In the genomic region with DNA sequence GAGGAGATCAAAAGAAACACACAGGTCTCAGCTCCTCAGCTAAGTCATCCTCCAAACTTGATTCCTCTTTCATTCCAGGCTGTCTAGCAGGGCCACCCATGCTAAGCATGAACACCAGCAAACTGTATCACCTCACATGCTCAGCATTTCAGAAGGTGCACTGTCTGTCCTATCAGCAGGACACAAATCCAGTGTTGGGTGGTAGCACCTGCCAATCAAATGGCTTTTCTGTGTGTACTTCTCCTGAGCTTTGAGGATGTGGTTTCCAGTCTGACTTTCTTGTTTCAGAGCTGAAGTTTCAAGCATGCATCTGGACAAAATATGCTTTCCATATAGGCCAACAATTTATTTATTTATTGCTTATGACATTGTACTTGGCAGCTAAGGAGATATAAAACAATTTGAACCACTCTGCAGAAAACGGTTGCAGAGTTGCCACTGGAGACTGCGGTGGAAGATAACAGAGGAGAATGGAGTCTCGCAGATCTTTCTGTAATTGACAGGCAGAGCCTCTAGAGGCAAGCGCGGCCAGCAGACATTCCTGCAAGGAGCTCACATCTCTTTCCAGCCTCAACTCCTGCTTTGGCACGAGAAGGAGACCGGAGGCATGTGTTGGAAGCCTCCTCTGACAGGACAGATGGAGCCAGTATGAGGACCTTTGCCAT, we compare ENCODE assay signal across 14 cellular contexts.
DNase-seq lines count a peak whose midpoint lies in the region; ATAC-seq and TF ChIP-seq lines count a peak whose summit lies in the region.
"Had no signal": no experiment of that assay in that cellular context is flagged by ENCODE, and none has a peak within 500 bp of the region (broad histone marks: within the 10 kb centered on the region; RNA-seq: fewer than 3 reads in every experiment).

No MANE protein-coding gene starts in this region.

- intact Hi-C loops in Caco-2 (cut with micrococcal nuclease; ENCODE audit: unreplicated experiment): no loop called here

- BruUV-seq in Caco-2 (replicated peaks; lab: Mats Ljungman, UMichigan): no TSS peak

- no peaks in the 10 kb centered on the region for H3K9me2 ChIP-seq in MM.1S (replicated peaks; ENCODE audit: insufficient read depth, low read length)

- ATAC-seq in GM18499 (IDR thresholded peaks at IDR 0.05; ENCODE audit: insufficient read depth, unreplicated experiment) (peak; percentile 88), GM19455 (IDR thresholded peaks at IDR 0.05; ENCODE audit: unreplicated experiment) (peak; percentile 85), HG02938 (IDR thresholded peaks at IDR 0.05; ENCODE audit: unreplicated experiment) (peak; percentile 93)
- ATAC-seq: esophagus mucosa, left colon had no signal

- peak overlapping the region; percentile 42 for H3K4me2 ChIP-seq in MM.1S (ENCODE audit: low read depth, low read length)

- H3K4me1 Mint-ChIP-seq in Caco-2 (ENCODE audit: low read depth, unreplicated experiment): no peaks in the 10 kb centered on the region
- H3K4me1 Mint-ChIP-seq: activated CD4-positive, alpha-beta memory T cell treated with anti-CD3 and anti-CD28 coated beads, Interleukin-2, amount 10 ng/mL, durations not matched to agents 7 days and 5 days had no signal

- peaks cover 28% of the 10 kb centered on the region for H3F3A ChIP-seq in MM.1S (ENCODE audit: insufficient read depth, low read length)

- H4K20me1 ChIP-seq in MM.1S (ENCODE audit: insufficient read depth, low read length): no peaks in the 10 kb centered on the region

- H2AFZ ChIP-seq in MM.1S (ENCODE audit: low read length): no peak overlapping the region

- DNase-seq in MM.1S (peak; percentile 93), NCI-H146 treated with DMSO at 0.1 percent for 48 hours (lab: John Stamatoyannopoulos, UW; ENCODE audit: unreplicated experiment) (no peak), NCI-H1694 treated with DMSO at 0.1 percent for 48 hours (lab: John Stamatoyannopoulos, UW) (no peak), Caco-2 (no peak)
- DNase-seq in effector CD4-positive, alpha-beta T cell: no peak
- DNase-seq: activated CD4-positive, alpha-beta memory T cell treated with anti-CD3 and anti-CD28 coated beads, Interleukin-2, amount 10 ng/mL, durations not matched to agents 7 days and 5 days; left colon; NCI-H1092 treated with DMSO at 0.1 percent for 48 hours had no signal

- no peaks in the 10 kb centered on the region for H3K27me3 ChIP-seq in MM.1S (replicated peaks; ENCODE audit: insufficient read depth, low read length)
- H3K27me3 ChIP-seq in Caco-2 (replicated peaks; ENCODE audit: control insufficient read depth, insufficient read depth, low read length): no peaks in the 10 kb centered on the region
- H3K27me3 ChIP-seq: ascending aorta had no signal

- POLR2A ChIA-PET in Caco-2 (lab: Charles Lee): no interaction called here

- peaks cover 48% of the 10 kb centered on the region for H3K4me1 ChIP-seq in MM.1S (ENCODE audit: low read length)
- no peaks in the 10 kb centered on the region for H3K4me1 ChIP-seq in Caco-2
- H3K4me1 ChIP-seq: ascending aorta, prostate gland had no signal

- H3K36me3 ChIP-seq in MM.1S (replicated peaks; ENCODE audit: insufficient read depth, low read length): no peaks in the 10 kb centered on the region
- H3K36me3 ChIP-seq in Caco-2 (ENCODE audit: control insufficient read depth, insufficient read depth, low read length): no peaks in the 10 kb centered on the region
- H3K36me3 ChIP-seq: ascending aorta, prostate gland had no signal

- H3K79me2 ChIP-seq in MM.1S (ENCODE audit: low read length): no peaks in the 10 kb centered on the region

- TF ChIP-seq CTCF in MM.1S (IDR thresholded peaks at IDR 0.05; ENCODE audit: low read length) (peak; percentile 29), Caco-2 (IDR thresholded peaks at IDR 0.05; ENCODE audit: insufficient read depth in 1 of 2, low read depth in 1 of 2, low read length in 1 of 2, severe bottlenecking in 1 of 2, unreplicated experiment in 1 of 2) (no peak)

- H3K27me3 Mint-ChIP-seq in Caco-2 (ENCODE audit: insufficient read depth, unreplicated experiment): peaks cover 4% of the 10 kb centered on the region
- H3K27me3 Mint-ChIP-seq: activated CD4-positive, alpha-beta memory T cell treated with anti-CD3 and anti-CD28 coated beads, Interleukin-2, amount 10 ng/mL, durations not matched to agents 7 days and 5 days had no signal

- H3K9me3 Mint-ChIP-seq in Caco-2 (ENCODE audit: unreplicated experiment): no peaks in the 10 kb centered on the region

- H3K36me3 Mint-ChIP-seq in Caco-2 (ENCODE audit: insufficient read depth, unreplicated experiment): no peaks in the 10 kb centered on the region

- H3K4me3 ChIP-seq in MM.1S (ENCODE audit: low read length) (peak overlapping the region; percentile 23; the same call in 1 of the 2 replicates), Caco-2 (ENCODE audit: low read depth, low read length) (no peak overlapping the region)
- H3K4me3 ChIP-seq: ascending aorta, prostate gland had no signal

- CTCF ChIA-PET in Caco-2 (lab: Charles Lee): no interaction called here

- no peak overlapping the region for H3K4me3 Mint-ChIP-seq in Caco-2 (ENCODE audit: unreplicated experiment)
- H3K4me3 Mint-ChIP-seq: activated CD4-positive, alpha-beta memory T cell treated with anti-CD3 and anti-CD28 coated beads, Interleukin-2, amount 10 ng/mL, durations not matched to agents 7 days and 5 days had no signal

- H3K9ac ChIP-seq in MM.1S (ENCODE audit: low read length): peak overlapping the region; percentile 23; the same call in 1 of the 2 replicates

- H3K27ac Mint-ChIP-seq in Caco-2 (ENCODE audit: unreplicated experiment): no peak overlapping the region
- H3K27ac Mint-ChIP-seq: activated CD4-positive, alpha-beta memory T cell treated with anti-CD3 and anti-CD28 coated beads, Interleukin-2, amount 10 ng/mL, durations not matched to agents 7 days and 5 days had no signal

- no peaks in the 10 kb centered on the region for H3K9me3 ChIP-seq in MM.1S (replicated peaks; ENCODE audit: insufficient read depth, low read length)
- H3K9me3 ChIP-seq in Caco-2: no peaks in the 10 kb centered on the region
- H3K9me3 ChIP-seq: ascending aorta, prostate gland had no signal

- H3K27ac ChIP-seq in MM.1S (ENCODE audit: low read length): peak overlapping the region; percentile 62
- H3K27ac ChIP-seq: ascending aorta, prostate gland had no signal
